Comparison of ENCODE assay signal across 32 cellular contexts in genomic region chr16:21524068-21524751, GRCh38.
DNase-seq lines count a peak whose midpoint lies in the region; ATAC-seq, FAIRE-seq and TF ChIP-seq lines count a peak whose summit lies in the region.
"Had no signal": no experiment of that assay in that cellular context is flagged by ENCODE, and none has a peak within 500 bp of the region (broad histone marks: within the 10 kb centered on the region; RNA-seq: fewer than 3 reads in every experiment).

No MANE protein-coding gene starts in this region.

- H3K9ac ChIP-seq in kidney (ENCODE audit: low read length in 2 of 2) = no peak overlapping the region
- H3K9ac ChIP-seq: parathyroid adenoma had no signal

- no peak overlapping the region for H2AFZ ChIP-seq in hepatocyte
- H2AFZ ChIP-seq: parathyroid adenoma had no signal

- H3K4me3 ChIP-seq in heart right ventricle (no peak overlapping the region), kidney (ENCODE audit: low read length in 2 of 2) (no peak overlapping the region), hepatocyte (no peak overlapping the region)
- H3K4me3 ChIP-seq: esophagus squamous epithelium, left lung had no signal

- H3K79me2 ChIP-seq in hepatocyte = peaks cover 7% of the 10 kb centered on the region

- H3K27me3 ChIP-seq in heart right ventricle (no peaks in the 10 kb centered on the region), hepatocyte (no peaks in the 10 kb centered on the region)
- H3K27me3 ChIP-seq in CD4-positive, alpha-beta T cell (ENCODE audit: control insufficient read depth, insufficient read depth, low read length) = no peaks in the 10 kb centered on the region
- H3K27me3 ChIP-seq: BE2C, left lung had no signal

- H3K4me2 ChIP-seq in hepatocyte = no peak overlapping the region

- H3K36me3 ChIP-seq in heart right ventricle = no peaks in the 10 kb centered on the region
- H3K36me3 ChIP-seq in kidney (ENCODE audit: control insufficient read depth in 1 of 2, insufficient read depth in 2 of 2, low read length in 2 of 2) = no peaks in the 10 kb centered on the region
- no peaks in the 10 kb centered on the region for H3K36me3 ChIP-seq in hepatocyte (replicated peaks; ENCODE audit: insufficient read depth, low read depth)
- H3K36me3 ChIP-seq: BE2C, esophagus squamous epithelium, left lung had no signal

- no peaks in the 10 kb centered on the region for H3K9me2 ChIP-seq in hepatocyte (replicated peaks; ENCODE audit: insufficient read depth)

- DNase-seq in left ventricle myocardium superior (peak; percentile 19), heart right ventricle (no peak), kidney (peak; percentile 49), hepatocyte (ENCODE audit: low spot score) (no peak), MV-4-11 (lab: John Stamatoyannopoulos, UW) (no peak)
- no peak for DNase-seq in CD4-positive, alpha-beta T cell
- DNase-seq: ACHN; activated CD4-positive, alpha-beta T cell treated with anti-CD3 and anti-CD28 coated beads, Interleukin-2, amount 50 U/mL, for 1 hour; activated naive CD4-positive, alpha-beta T cell treated with anti-CD3 and anti-CD28 coated beads for 36 hours; activated T-cell treated with anti-CD3 and anti-CD28 coated beads, Interleukin-2, amount 50 U/mL, for 72 hours; BE2C; DMS153; esophagus squamous epithelium; foreskin melanocyte; H9; immature natural killer cell; NCI-H146; nephron progenitor cell; OCI-M1; SHP77; stimulated activated CD4-positive, alpha-beta T cell treated with anti-CD3 and anti-CD28 coated beads, Interleukin-12 subunit alpha, Interleukin-12 subunit beta, amount 100 ng/mL, for 4 hours; stimulated activated CD4-positive, alpha-beta T cell treated with anti-CD3 and anti-CD28 coated beads, Interleukin-4, amount 100 ng/mL, for 1 hour; trophoblast cell had no signal

- ATAC-seq in left ventricle myocardium superior (no peak), heart right ventricle (no peak), HG03442 (IDR thresholded peaks at IDR 0.05; ENCODE audit: unreplicated experiment) (no peak)
- no peak for ATAC-seq in CD4-positive, alpha-beta T cell (ENCODE audit: poor library complexity)
- ATAC-seq: activated T-cell treated with anti-CD3 and anti-CD28 coated beads, Interleukin-2, amount 50 U/mL, for 72 hours; left lung; right cardiac atrium; WTC11 had no signal

- H3K4me3 Mint-ChIP-seq in CD4-positive, alpha-beta T cell = no peak overlapping the region
- H3K4me3 Mint-ChIP-seq: activated naive CD4-positive, alpha-beta T cell treated with anti-CD3 and anti-CD28 coated beads for 36 hours; activated T-cell treated with anti-CD3 and anti-CD28 coated beads, Interleukin-2, amount 50 U/mL, for 72 hours; dendritic cell treated with granulocyte-macrophage colony-stimulating factor and Interleukin-4, amounts not matched to agents 40 ng/mL and 50 ng/mL, for 4 days; H9; immature natural killer cell; nephron progenitor cell; T-helper 2 cell treated with Interferon-gamma antibody and Interleukin-4, amounts not matched to agents 5 μg/mL and 100 μg/mL, for 36 hours; WTC11 had no signal

- TF ChIP-seq CTCF in heart right ventricle (IDR thresholded peaks at IDR 0.05) (no peak), kidney (IDR thresholded peaks at IDR 0.05; ENCODE audit: borderline replicate concordance, extremely low read depth, insufficient read depth) (no peak), hepatocyte (IDR thresholded peaks at IDR 0.05; ENCODE audit: poor library complexity) (no peak)
- TF ChIP-seq CTCF in CD4-positive, alpha-beta T cell (IDR thresholded peaks at IDR 0.05) = no peak

- WGBS in heart right ventricle, 2 donors = 94 to 95% methylated on average over 9 of the region's 9 CpGs
- 90% methylated on average over 9 of the region's 9 CpGs for WGBS in hepatocyte (ENCODE audit: low lambda C conversion rate, missing lambda C conversion rate)

- H3K36me3 Mint-ChIP-seq in CD4-positive, alpha-beta T cell (ENCODE audit: low read depth) = peaks cover 9% of the 10 kb centered on the region
- H3K36me3 Mint-ChIP-seq: immature natural killer cell, WTC11 had no signal

- no peak overlapping the region for H3K27ac ChIP-seq in heart right ventricle
- peak overlapping the region; percentile 25 for H3K27ac ChIP-seq in angular gyrus (ENCODE audit: low read depth, low read length)
- no peak overlapping the region for H3K27ac ChIP-seq in kidney (ENCODE audit: low read depth in 2 of 2, low read length in 2 of 2)
- H3K27ac ChIP-seq in hepatocyte = no peak overlapping the region
- no peak overlapping the region for H3K27ac ChIP-seq in CD4-positive, alpha-beta T cell (ENCODE audit: low read depth, low read length)
- H3K27ac ChIP-seq: esophagus squamous epithelium, left lung, parathyroid adenoma had no signal

- no peak for FAIRE-seq in kidney (lab: Jason Lieb, UNC)
- FAIRE-seq: endometrium had no signal

- POLR2A ChIA-PET in CD4-positive, alpha-beta T cell (lab: Charles Lee) = no interaction called here

- CTCF ChIA-PET in CD4-positive, alpha-beta T cell (lab: Charles Lee) = no interaction called here

- intact Hi-C loops in left ventricle myocardium superior (cut with micrococcal nuclease) (no loop called here), heart right ventricle (cut with DNase I) (no loop called here), kidney (cut with DNase I) (no loop called here)
- intact Hi-C loops in CD4-positive, alpha-beta T cell (cut with DNase I, micrococcal nuclease) = loop anchor here in 1 of 2 experiments (5.0 kb wide), 3 partner anchors 33 to 1623 kb away; partner anchors contain the start of gene USP31

- H3K4me1 Mint-ChIP-seq in CD4-positive, alpha-beta T cell (ENCODE audit: low read depth) = peaks cover 4% of the 10 kb centered on the region

- H4K20me1 ChIP-seq in hepatocyte (ENCODE audit: insufficient read depth, poor library complexity, severe bottlenecking) = no peaks in the 10 kb centered on the region

- peaks cover 2 to 16% (median 15%) of the 10 kb centered on the region in 9 donors for H3K4me1 ChIP-seq in heart right ventricle
- H3K4me1 ChIP-seq in kidney (ENCODE audit: control insufficient read depth in 1 of 2, insufficient read depth in 1 of 2, low read depth in 1 of 2, low read length in 2 of 2) = peaks cover 0 to 3% of the 10 kb centered on the region in 2 donors
- H3K4me1 ChIP-seq in hepatocyte (ENCODE audit: insufficient read depth) = peaks cover 16% of the 10 kb centered on the region
- H3K4me1 ChIP-seq: BE2C, parathyroid adenoma had no signal

- no peak overlapping the region for H3K27ac Mint-ChIP-seq in CD4-positive, alpha-beta T cell
- H3K27ac Mint-ChIP-seq: activated naive CD4-positive, alpha-beta T cell treated with anti-CD3 and anti-CD28 coated beads for 36 hours; activated T-cell treated with anti-CD3 and anti-CD28 coated beads, Interleukin-2, amount 50 U/mL, for 72 hours; dendritic cell treated with granulocyte-macrophage colony-stimulating factor and Interleukin-4, amounts not matched to agents 40 ng/mL and 50 ng/mL, for 4 days; H9; immature natural killer cell; nephron progenitor cell; T-helper 2 cell treated with Interferon-gamma antibody and Interleukin-4, amounts not matched to agents 5 μg/mL and 100 μg/mL, for 36 hours; WTC11 had no signal

- H3K9me3 Mint-ChIP-seq in CD4-positive, alpha-beta T cell = no peaks in the 10 kb centered on the region
- H3K9me3 Mint-ChIP-seq: activated naive CD4-positive, alpha-beta T cell treated with anti-CD3 and anti-CD28 coated beads for 36 hours; activated T-cell treated with anti-CD3 and anti-CD28 coated beads, Interleukin-2, amount 50 U/mL, for 72 hours; dendritic cell treated with granulocyte-macrophage colony-stimulating factor and Interleukin-4, amounts not matched to agents 40 ng/mL and 50 ng/mL, for 4 days; H9; immature natural killer cell; nephron progenitor cell; T-helper 2 cell treated with Interferon-gamma antibody and Interleukin-4, amounts not matched to agents 5 μg/mL and 100 μg/mL, for 36 hours; WTC11 had no signal

- no peaks in the 10 kb centered on the region for H3K27me3 Mint-ChIP-seq in CD4-positive, alpha-beta T cell

- H3K9me3 ChIP-seq in heart right ventricle = no peaks in the 10 kb centered on the region
- H3K9me3 ChIP-seq in kidney (ENCODE audit: control insufficient read depth in 1 of 2, low read length in 2 of 2) = no peaks in the 10 kb centered on the region
- H3K9me3 ChIP-seq in hepatocyte (ENCODE audit: low read depth) = no peaks in the 10 kb centered on the region
- no peaks in the 10 kb centered on the region for H3K9me3 ChIP-seq in CD4-positive, alpha-beta T cell (ENCODE audit: control insufficient read depth, low read length)
- H3K9me3 ChIP-seq: BE2C, esophagus squamous epithelium, left lung had no signal

Comparison
In these comparisons a context has a peak if more than half of its experiments do, and no peak if none do; other contexts are left out.
1. DNase-seq: peak in left ventricle myocardium superior (single experiment) and kidney (single experiment); none in heart right ventricle (0 of 2), hepatocyte (single experiment), CD4-positive, alpha-beta T cell (0 of 10) and MV-4-11 (single experiment).